In the genomic region with DNA sequence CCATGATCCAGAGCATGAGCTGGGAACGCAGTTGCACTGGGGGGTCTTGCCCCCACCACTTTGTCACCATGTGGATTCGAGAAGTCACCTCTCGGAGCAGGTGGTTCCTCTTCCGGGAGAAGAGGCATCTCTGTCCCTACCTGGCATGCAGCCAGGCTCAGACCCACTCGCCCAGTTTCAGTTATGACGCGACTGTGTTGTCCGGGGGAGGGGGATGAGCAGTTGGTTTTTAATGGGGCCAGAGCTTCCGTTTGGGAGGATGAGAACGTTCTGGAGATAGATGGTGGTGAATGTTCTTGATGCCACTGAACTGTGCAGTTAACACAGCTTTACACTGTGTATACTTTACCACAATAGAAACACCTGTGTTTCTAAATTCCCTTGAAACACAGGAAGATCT, we compare ENCODE assay signal across 11 cellular contexts.
"Had no signal": no experiment of that assay in that cellular context is flagged by ENCODE, and none has a peak within 500 bp of the region (broad histone marks: within the 10 kb centered on the region; RNA-seq: fewer than 3 reads in every experiment).

No MANE protein-coding gene starts in this region.

- H3K27ac ChIP-seq: breast epithelium, psoas muscle, sigmoid colon had no signal

- H3K4me3 ChIP-seq: breast epithelium, psoas muscle, sigmoid colon had no signal

- DNase-seq: activated CD4-positive, alpha-beta memory T cell treated with anti-CD3 and anti-CD28 coated beads for 36 hours; activated gamma-delta T cell; activated naive CD8-positive, alpha-beta T cell treated with anti-CD3 and anti-CD28 coated beads, Interleukin-2, amount 10 ng/mL, durations not matched to agents 7 days and 5 days; activated T-cell treated with anti-CD3 and anti-CD28 coated beads, Interleukin-2, amount 50 U/mL, for 48 hours; anterior cingulate cortex; dermis blood vessel endothelial cell; hypothalamus; psoas muscle; sigmoid colon; stimulated activated naive CD4-positive, alpha-beta T cell had no signal

- H3K4me1 ChIP-seq: breast epithelium, psoas muscle, sigmoid colon had no signal

- H3K9me3 ChIP-seq: breast epithelium, psoas muscle, sigmoid colon had no signal

- H3K27me3 ChIP-seq: breast epithelium, sigmoid colon had no signal

- H3K36me3 ChIP-seq: breast epithelium, sigmoid colon had no signal

- ATAC-seq: psoas muscle had no signal
